ENCODE assay signal across 1 cellular context in the genomic region with DNA sequence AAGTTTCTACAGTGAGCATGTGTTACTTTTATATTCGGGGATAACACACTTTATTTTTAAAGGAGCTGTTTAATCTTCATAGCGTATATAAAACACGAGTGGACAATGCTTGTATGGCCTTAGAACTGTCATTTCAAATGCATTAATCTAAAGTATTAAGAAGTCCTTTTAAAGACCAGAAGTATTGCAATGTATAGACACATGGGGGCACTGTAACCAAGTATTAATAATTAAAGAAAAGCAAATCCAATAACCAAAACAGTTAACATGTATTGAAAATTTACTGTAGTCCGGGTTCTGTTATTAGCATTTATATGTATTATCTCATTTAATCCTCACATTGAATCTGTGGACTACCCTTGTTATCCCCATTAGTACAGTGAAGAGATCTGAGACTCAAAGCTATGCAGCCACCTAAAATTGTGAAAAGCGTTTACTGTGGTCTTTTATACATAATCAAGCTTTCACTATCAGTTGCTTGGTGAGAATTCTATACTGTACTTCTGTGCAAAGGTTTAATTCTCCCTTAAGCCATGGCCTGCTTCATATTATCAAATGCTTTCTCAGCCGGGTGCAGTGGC.
TF ChIP-seq lines count a peak whose summit lies in the region.

No MANE protein-coding gene starts in this region.

TF ChIP-seq in GM23338, 12 proteins besides CTCF, POLR2A, EP300 and RAD21 (continued from another document):
- TF ChIP-seq, protein P1, sequence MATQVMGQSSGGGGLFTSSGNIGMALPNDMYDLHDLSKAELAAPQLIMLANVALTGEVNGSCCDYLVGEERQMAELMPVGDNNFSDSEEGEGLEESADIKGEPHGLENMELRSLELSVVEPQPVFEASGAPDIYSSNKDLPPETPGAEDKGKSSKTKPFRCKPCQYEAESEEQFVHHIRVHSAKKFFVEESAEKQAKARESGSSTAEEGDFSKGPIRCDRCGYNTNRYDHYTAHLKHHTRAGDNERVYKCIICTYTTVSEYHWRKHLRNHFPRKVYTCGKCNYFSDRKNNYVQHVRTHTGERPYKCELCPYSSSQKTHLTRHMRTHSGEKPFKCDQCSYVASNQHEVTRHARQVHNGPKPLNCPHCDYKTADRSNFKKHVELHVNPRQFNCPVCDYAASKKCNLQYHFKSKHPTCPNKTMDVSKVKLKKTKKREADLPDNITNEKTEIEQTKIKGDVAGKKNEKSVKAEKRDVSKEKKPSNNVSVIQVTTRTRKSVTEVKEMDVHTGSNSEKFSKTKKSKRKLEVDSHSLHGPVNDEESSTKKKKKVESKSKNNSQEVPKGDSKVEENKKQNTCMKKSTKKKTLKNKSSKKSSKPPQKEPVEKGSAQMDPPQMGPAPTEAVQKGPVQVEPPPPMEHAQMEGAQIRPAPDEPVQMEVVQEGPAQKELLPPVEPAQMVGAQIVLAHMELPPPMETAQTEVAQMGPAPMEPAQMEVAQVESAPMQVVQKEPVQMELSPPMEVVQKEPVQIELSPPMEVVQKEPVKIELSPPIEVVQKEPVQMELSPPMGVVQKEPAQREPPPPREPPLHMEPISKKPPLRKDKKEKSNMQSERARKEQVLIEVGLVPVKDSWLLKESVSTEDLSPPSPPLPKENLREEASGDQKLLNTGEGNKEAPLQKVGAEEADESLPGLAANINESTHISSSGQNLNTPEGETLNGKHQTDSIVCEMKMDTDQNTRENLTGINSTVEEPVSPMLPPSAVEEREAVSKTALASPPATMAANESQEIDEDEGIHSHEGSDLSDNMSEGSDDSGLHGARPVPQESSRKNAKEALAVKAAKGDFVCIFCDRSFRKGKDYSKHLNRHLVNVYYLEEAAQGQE (IDR thresholded peaks at IDR 0.05; ENCODE audit: unreplicated experiment), result no peak
- TF ChIP-seq STAT1 (IDR thresholded peaks at IDR 0.05; ENCODE audit: unreplicated experiment) (no peak), ZNF331 (CRISPR knock-in tag; IDR thresholded peaks at IDR 0.05; ENCODE audit: low read depth) (no peak), CREB1 (CRISPR knock-in tag; IDR thresholded peaks at IDR 0.05; ENCODE audit: low read depth) (no peak), ZNF114 (CRISPR knock-in tag; IDR thresholded peaks at IDR 0.05) (no peak), EZH2phosphoT487 (IDR thresholded peaks at IDR 0.05; ENCODE audit: unreplicated experiment) (no peak), JUNB (IDR thresholded peaks at IDR 0.05; ENCODE audit: unreplicated experiment) (no peak), NANOG (IDR thresholded peaks at IDR 0.05; ENCODE audit: borderline replicate concordance) (no peak)
